Comparison of ENCODE assay signal across 8 cellular contexts in the genomic region with DNA sequence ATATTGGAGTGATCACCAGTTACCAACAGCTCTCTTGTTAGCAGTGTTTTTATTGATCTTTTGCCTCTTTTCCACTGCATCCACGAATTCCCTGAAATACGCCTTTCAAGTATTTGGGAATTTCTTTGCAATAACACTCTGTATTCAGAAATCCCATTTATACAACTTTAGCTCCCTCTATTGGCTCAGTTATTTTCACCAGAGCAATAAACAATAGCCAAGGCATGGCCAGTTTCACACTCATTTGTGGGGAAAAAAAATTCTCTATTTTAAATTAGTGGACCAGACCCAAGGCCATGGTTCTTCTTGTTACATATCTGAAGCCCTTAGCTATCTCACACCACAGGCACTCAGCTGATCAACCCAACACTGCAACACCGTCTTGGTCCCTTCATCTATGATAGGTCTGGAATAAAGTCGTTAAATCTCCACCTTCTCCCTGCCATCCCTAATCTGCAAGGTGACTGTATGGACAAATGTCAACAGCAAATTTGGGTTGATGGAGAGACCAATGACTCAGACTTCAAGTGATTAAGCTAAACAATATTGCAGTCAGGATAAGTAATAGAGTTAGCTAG.
A peak's percentile ranks its signal among the peaks of the same experiment; 100 is the strongest.
DNase-seq lines count a peak whose midpoint lies in the region; ATAC-seq and TF ChIP-seq lines count a peak whose summit lies in the region.

No MANE protein-coding gene starts in this region.

- H3K36me3 Mint-ChIP-seq in nephron (ENCODE audit: low read depth), result no peaks in the 10 kb centered on the region
- no peaks in the 10 kb centered on the region for H3K36me3 Mint-ChIP-seq in activated T-cell treated with anti-CD3 and anti-CD28 coated beads, Interleukin-2, amount 50 U/mL, for 4 hours (ENCODE audit: insufficient read depth)

- H3K4me3 Mint-ChIP-seq in nephron, result no peak overlapping the region
- H3K4me3 Mint-ChIP-seq in activated T-cell treated with anti-CD3 and anti-CD28 coated beads, Interleukin-2, amount 50 U/mL, for 4 hours, result no peak overlapping the region

- no peaks in the 10 kb centered on the region for H3K4me1 Mint-ChIP-seq in nephron
- H3K4me1 Mint-ChIP-seq in activated T-cell treated with anti-CD3 and anti-CD28 coated beads, Interleukin-2, amount 50 U/mL, for 4 hours (ENCODE audit: low read depth), result peaks cover 8% of the 10 kb centered on the region

- DNase-seq in DMS53 treated with DMSO at 0.1 percent for 48 hours (lab: John Stamatoyannopoulos, UW; ENCODE audit: unreplicated experiment) (peak; percentile 27), NCI-H1694 treated with DMSO at 0.1 percent for 48 hours (lab: John Stamatoyannopoulos, UW) (peak; percentile 22), cerebellum (ENCODE audit: low spot score) (peak; percentile 9), NCI-H187 (lab: John Stamatoyannopoulos, UW) (no peak)
- no peak for DNase-seq in activated T-cell treated with anti-CD3 and anti-CD28 coated beads, Interleukin-2, amount 50 U/mL, for 4 hours

- no peaks in the 10 kb centered on the region for H3K9me3 Mint-ChIP-seq in nephron
- H3K9me3 Mint-ChIP-seq in activated T-cell treated with anti-CD3 and anti-CD28 coated beads, Interleukin-2, amount 50 U/mL, for 4 hours, result no peaks in the 10 kb centered on the region

- H3K27ac Mint-ChIP-seq in nephron, result no peak overlapping the region

- H3K27me3 Mint-ChIP-seq in nephron (ENCODE audit: low read depth), result no peaks in the 10 kb centered on the region
- peaks cover 2% of the 10 kb centered on the region for H3K27me3 Mint-ChIP-seq in activated T-cell treated with anti-CD3 and anti-CD28 coated beads, Interleukin-2, amount 50 U/mL, for 4 hours (ENCODE audit: low read depth)

- TF ChIP-seq CTCF in nephron (IDR thresholded peaks at IDR 0.05; ENCODE audit: unreplicated experiment in 3 of 3), result peak; percentile 54 to 59 (median 56)

- ATAC-seq in activated T-cell treated with anti-CD3 and anti-CD28 coated beads, Interleukin-2, amount 50 U/mL, for 4 hours, result no peak
- ATAC-seq in HG03045 (IDR thresholded peaks at IDR 0.05; ENCODE audit: unreplicated experiment) (no peak), GM18858 (IDR thresholded peaks at IDR 0.05; ENCODE audit: unreplicated experiment) (no peak)

Comparison
In these comparisons a context has a peak if more than half of its experiments do, and no peak if none do; other contexts are left out.
1. DNase-seq: peak in DMS53 treated with DMSO at 0.1 percent for 48 hours (single experiment), NCI-H1694 treated with DMSO at 0.1 percent for 48 hours (single experiment) and cerebellum (single experiment); none in NCI-H187 (0 of 2) and activated T-cell treated with anti-CD3 and anti-CD28 coated beads, Interleukin-2, amount 50 U/mL, for 4 hours (single experiment).